ENCODE assay signal across 9 cellular contexts in the genomic region with DNA sequence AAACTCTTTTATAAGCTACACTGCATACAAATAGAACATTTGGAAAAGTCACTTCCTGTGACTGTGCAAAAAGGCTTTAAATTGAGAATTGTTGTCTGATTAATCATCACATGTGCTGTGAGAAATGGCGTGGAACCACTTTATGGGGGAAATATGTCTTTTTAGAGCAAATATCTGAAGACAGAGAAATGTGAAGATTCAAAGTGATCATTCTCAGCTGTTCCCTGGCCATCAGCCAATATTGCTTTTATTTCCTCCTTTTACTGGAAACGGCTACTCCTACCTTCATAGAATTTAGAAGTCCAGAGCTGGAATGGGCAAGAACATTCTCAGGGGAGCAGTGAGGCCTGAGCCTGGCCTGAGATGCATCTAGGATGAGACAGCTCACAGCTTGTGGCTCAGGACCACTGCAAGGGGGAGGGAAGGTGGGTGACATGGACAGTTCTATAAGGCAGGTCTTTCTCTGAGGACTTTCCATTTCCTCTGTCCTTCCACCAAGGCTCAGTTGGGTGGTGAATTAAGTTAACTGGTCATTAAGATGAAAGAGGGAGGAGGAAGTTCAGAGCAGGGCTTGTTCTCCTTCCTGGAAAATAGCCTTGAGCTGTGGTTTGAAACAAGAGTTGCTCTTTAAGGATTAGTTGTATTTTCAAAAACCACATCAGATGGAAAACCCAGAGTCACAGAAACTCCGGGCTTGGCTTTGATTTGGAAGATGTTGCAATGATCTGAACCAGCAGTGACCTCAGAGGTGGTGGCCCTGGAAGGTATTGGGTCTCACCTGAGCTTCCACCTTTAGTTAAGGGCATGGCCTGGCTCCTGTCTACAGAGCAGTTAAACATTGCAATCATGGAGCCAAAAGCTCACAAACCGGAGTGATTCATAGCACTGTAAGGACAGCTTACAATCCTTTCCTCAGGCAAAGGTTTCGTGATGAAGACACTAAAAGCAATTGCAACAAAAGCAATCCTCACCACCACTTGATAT.
DNase-seq lines count a peak whose midpoint lies in the region; ATAC-seq and TF ChIP-seq lines count a peak whose summit lies in the region.
"Had no signal": no experiment of that assay in that cellular context is flagged by ENCODE, and none has a peak within 500 bp of the region (broad histone marks: within the 10 kb centered on the region; RNA-seq: fewer than 3 reads in every experiment).

No MANE protein-coding gene starts in this region.

- H3K4me1 Mint-ChIP-seq in activated CD4-positive, alpha-beta T cell treated with anti-CD3 and anti-CD28 coated beads, Interleukin-2, amount 10 ng/mL, durations not matched to agents 7 days and 5 days: no peaks in the 10 kb centered on the region

- H3K27ac Mint-ChIP-seq in activated CD4-positive, alpha-beta T cell treated with anti-CD3 and anti-CD28 coated beads, Interleukin-2, amount 10 ng/mL, durations not matched to agents 7 days and 5 days: no peak overlapping the region

- H3K4me1 ChIP-seq in thyroid gland: peaks cover 0 to 9% of the 10 kb centered on the region in 2 donors

- ATAC-seq in SK-N-SH treated with all-trans-retinoic acid at 6 μM for 48 hours: peak; percentile 70

- peaks cover 3% of the 10 kb centered on the region for H3K27me3 Mint-ChIP-seq in activated CD4-positive, alpha-beta T cell treated with anti-CD3 and anti-CD28 coated beads, Interleukin-2, amount 10 ng/mL, durations not matched to agents 7 days and 5 days

- no peak overlapping the region for H3K4me3 Mint-ChIP-seq in activated CD4-positive, alpha-beta T cell treated with anti-CD3 and anti-CD28 coated beads, Interleukin-2, amount 10 ng/mL, durations not matched to agents 7 days and 5 days

- POLR2A ChIA-PET in activated CD4-positive, alpha-beta T cell treated with anti-CD3 and anti-CD28 coated beads, Interleukin-2, amount 10 ng/mL, durations not matched to agents 7 days and 5 days (lab: Charles Lee): no interaction called here
- POLR2A ChIA-PET in GM10248 (lab: Yijun Ruan, JAX): no interaction called here

- no peaks in the 10 kb centered on the region for H3K9me3 Mint-ChIP-seq in activated CD4-positive, alpha-beta T cell treated with anti-CD3 and anti-CD28 coated beads, Interleukin-2, amount 10 ng/mL, durations not matched to agents 7 days and 5 days

- no peaks in the 10 kb centered on the region for H3K9me3 ChIP-seq in thyroid gland

- no peak for TF ChIP-seq POLR2A in thyroid gland (IDR thresholded peaks at IDR 0.05)

- DNase-seq in GM04504 (ENCODE audit: low read depth) (peak; percentile 77), foreskin fibroblast (peak; percentile 78 to 87), thyroid gland (no peak), GM10248 (ENCODE audit: extremely low spot score) (no peak)
- DNase-seq in stimulated activated CD4-positive, alpha-beta T cell treated with anti-CD3 and anti-CD28 coated beads, Interleukin-2, amount 100 ng/mL, for 48 hours: no peak
- no peak for DNase-seq in activated CD4-positive, alpha-beta T cell treated with anti-CD3 and anti-CD28 coated beads, Interleukin-2, amount 10 ng/mL, durations not matched to agents 7 days and 5 days
- DNase-seq: left cardiac atrium had no signal

- H3K4me3 ChIP-seq in foreskin fibroblast (ENCODE audit: low read depth in 1 of 2, low read length in 2 of 2) (no peak overlapping the region), skin epidermis (no peak overlapping the region), thyroid gland (replicated peaks in 1 of 3) (no peak overlapping the region)

- H3K36me3 ChIP-seq in thyroid gland: no peaks in the 10 kb centered on the region

- intact Hi-C loops in thyroid gland (cut with DNase I): no loop called here

- H3K27me3 ChIP-seq in thyroid gland: no peaks in the 10 kb centered on the region

- H3K27ac ChIP-seq in skin epidermis: peak overlapping the region in 18 of 21 experiments; percentile 20 to 88 (median 66)
- peak overlapping the region in 1 of 3 donors; percentile 8 for H3K27ac ChIP-seq in thyroid gland

- TF ChIP-seq CTCF in foreskin fibroblast (IDR thresholded peaks at IDR 0.05; ENCODE audit: low read depth, low read length) (no peak), thyroid gland (IDR thresholded peaks at IDR 0.05) (no peak), GM10248 (IDR thresholded peaks at IDR 0.05; ENCODE audit: control extremely low read depth, extremely low read depth, low read depth, missing control alignments) (no peak)

- CTCF ChIA-PET in activated CD4-positive, alpha-beta T cell treated with anti-CD3 and anti-CD28 coated beads, Interleukin-2, amount 10 ng/mL, durations not matched to agents 7 days and 5 days (lab: Charles Lee): no interaction called here
- CTCF ChIA-PET in GM10248 (lab: Yijun Ruan, JAX): no interaction called here

- WGBS in thyroid gland, 2 donors: 64 to 82% methylated on average over 5 of the region's 5 CpGs

- no peaks in the 10 kb centered on the region for H3K36me3 Mint-ChIP-seq in activated CD4-positive, alpha-beta T cell treated with anti-CD3 and anti-CD28 coated beads, Interleukin-2, amount 10 ng/mL, durations not matched to agents 7 days and 5 days (ENCODE audit: low read depth)

TF ChIP-seq in SK-N-SH treated with all-trans-retinoic acid at 6 μM for 48 hours, 23 proteins besides CTCF, POLR2A, EP300 and RAD21:
- TF ChIP-seq ISL1 (CRISPR knock-in tag; IDR thresholded peaks at IDR 0.05) (peak; percentile 61), ARNTL (CRISPR knock-in tag; IDR thresholded peaks at IDR 0.05; ENCODE audit: borderline replicate concordance, low read depth) (no peak)

Comparison
In these comparisons a context has a peak if more than half of its experiments do, and no peak if none do; other contexts are left out.
1. DNase-seq: peak in GM04504 (single experiment) and foreskin fibroblast (2 of 2); none in stimulated activated CD4-positive, alpha-beta T cell treated with anti-CD3 and anti-CD28 coated beads, Interleukin-2, amount 100 ng/mL, for 48 hours (0 of 2), thyroid gland (0 of 2), activated CD4-positive, alpha-beta T cell treated with anti-CD3 and anti-CD28 coated beads, Interleukin-2, amount 10 ng/mL, durations not matched to agents 7 days and 5 days (single experiment) and GM10248 (single experiment).